1 cellular context compared by ENCODE assay signal in the genomic region with DNA sequence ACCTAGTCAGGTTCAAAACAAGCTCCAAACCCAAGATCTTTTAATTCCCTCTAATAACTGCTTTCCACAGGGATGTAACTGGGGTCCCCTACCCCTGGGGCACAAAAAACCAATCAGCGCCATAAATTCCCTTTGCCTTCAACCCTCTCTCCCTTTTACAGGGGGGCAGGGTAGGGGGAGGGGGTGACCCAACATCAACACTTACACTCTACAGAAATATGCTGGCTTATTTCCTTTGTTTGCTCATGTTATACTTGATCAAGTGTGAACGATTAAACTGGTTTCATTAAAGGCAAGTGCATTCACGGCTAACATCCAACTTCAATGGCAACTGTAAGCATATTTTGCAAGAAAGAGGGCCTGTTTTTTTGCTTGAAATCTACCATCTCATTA.
TF ChIP-seq lines count a peak whose summit lies in the region.

No MANE protein-coding gene starts in this region.

TF ChIP-seq in K562, 482 proteins besides CTCF, POLR2A, EP300 and RAD21:
- TF ChIP-seq, protein P1, sequence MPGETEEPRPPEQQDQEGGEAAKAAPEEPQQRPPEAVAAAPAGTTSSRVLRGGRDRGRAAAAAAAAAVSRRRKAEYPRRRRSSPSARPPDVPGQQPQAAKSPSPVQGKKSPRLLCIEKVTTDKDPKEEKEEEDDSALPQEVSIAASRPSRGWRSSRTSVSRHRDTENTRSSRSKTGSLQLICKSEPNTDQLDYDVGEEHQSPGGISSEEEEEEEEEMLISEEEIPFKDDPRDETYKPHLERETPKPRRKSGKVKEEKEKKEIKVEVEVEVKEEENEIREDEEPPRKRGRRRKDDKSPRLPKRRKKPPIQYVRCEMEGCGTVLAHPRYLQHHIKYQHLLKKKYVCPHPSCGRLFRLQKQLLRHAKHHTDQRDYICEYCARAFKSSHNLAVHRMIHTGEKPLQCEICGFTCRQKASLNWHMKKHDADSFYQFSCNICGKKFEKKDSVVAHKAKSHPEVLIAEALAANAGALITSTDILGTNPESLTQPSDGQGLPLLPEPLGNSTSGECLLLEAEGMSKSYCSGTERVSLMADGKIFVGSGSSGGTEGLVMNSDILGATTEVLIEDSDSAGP (CRISPR knock-in tag; IDR thresholded peaks at IDR 0.05), result no peak
- TF ChIP-seq, protein P2, sequence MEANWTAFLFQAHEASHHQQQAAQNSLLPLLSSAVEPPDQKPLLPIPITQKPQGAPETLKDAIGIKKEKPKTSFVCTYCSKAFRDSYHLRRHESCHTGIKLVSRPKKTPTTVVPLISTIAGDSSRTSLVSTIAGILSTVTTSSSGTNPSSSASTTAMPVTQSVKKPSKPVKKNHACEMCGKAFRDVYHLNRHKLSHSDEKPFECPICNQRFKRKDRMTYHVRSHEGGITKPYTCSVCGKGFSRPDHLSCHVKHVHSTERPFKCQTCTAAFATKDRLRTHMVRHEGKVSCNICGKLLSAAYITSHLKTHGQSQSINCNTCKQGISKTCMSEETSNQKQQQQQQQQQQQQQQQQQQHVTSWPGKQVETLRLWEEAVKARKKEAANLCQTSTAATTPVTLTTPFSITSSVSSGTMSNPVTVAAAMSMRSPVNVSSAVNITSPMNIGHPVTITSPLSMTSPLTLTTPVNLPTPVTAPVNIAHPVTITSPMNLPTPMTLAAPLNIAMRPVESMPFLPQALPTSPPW (CRISPR knock-in tag; IDR thresholded peaks at IDR 0.05), result peak; percentile 53
